Comparison of ENCODE assay signal across 13 cellular contexts in genomic region chr19:58569943-58570670, GRCh38. TPM values are rescaled to one million over a fixed set of nuclear protein-coding genes. Genes with fewer than 3 reads are reported as not detected.
DNase-seq lines count a peak whose midpoint lies in the region; ATAC-seq and TF ChIP-seq lines count a peak whose summit lies in the region.
"Had no signal": no experiment of that assay in that cellular context is flagged by ENCODE, and none has a peak within 500 bp of the region (broad histone marks: within the 10 kb centered on the region; RNA-seq: fewer than 3 reads in every experiment).

No MANE protein-coding gene starts in this region.

- ATAC-seq in right cardiac atrium (no peak), gastroesophageal sphincter (no peak)
- ATAC-seq: SK-N-SH treated with all-trans-retinoic acid at 6 μM for 48 hours had no signal

- TF ChIP-seq CTCF in Peyer's patch (IDR thresholded peaks at IDR 0.05) (no peak), gastroesophageal sphincter (IDR thresholded peaks at IDR 0.05) (no peak)

- H3K4me1 ChIP-seq in Peyer's patch (peaks cover 0 to 12% (median 7%) of the 10 kb centered on the region in 4 donors), right cardiac atrium (ENCODE audit: control insufficient read depth, insufficient read depth, low read length) (peaks cover 3% of the 10 kb centered on the region), gastroesophageal sphincter (peaks cover 0 to 28% (median 12%) of the 10 kb centered on the region in 3 donors)

- WGBS in right cardiac atrium: 90% methylated on average over 8 of the region's 8 CpGs
- WGBS in gastroesophageal sphincter (ENCODE audit: low coverage in 1 of 2), 2 donors: 83% methylated on average over 1 of the region's 8 CpGs; no CpG with 5 or more reads in 1 of the 2 donors

- no peak overlapping the region for H3K4me3 ChIP-seq in Peyer's patch
- H3K4me3 ChIP-seq in right cardiac atrium (ENCODE audit: low read length): no peak overlapping the region
- H3K4me3 ChIP-seq in gastroesophageal sphincter: no peak overlapping the region

- TF ChIP-seq POLR2A in Peyer's patch (IDR thresholded peaks at IDR 0.05) (no peak), gastroesophageal sphincter (IDR thresholded peaks at IDR 0.05) (no peak)

- peak; percentile 55 for DNase-seq in activated CD8-positive, alpha-beta memory T cell treated with anti-CD3 and anti-CD28 coated beads for 24 hours
- no peak for DNase-seq in activated CD8-positive, alpha-beta memory T cell treated with anti-CD3 and anti-CD28 coated beads, Interleukin-2, amount 50 U/mL, for 48 hours
- DNase-seq in Peyer's patch: peak; percentile 11 to 39 (median 33)
- peak; percentile 5 to 54 (median 45) for DNase-seq in right cardiac atrium
- peak; percentile 16 for DNase-seq in stimulated activated CD8-positive, alpha-beta memory T cell treated with anti-CD3 and anti-CD28 coated beads, Interleukin-4, amount 100 ng/mL, for 48 hours
- no peak for DNase-seq in activated effector memory CD4-positive, alpha-beta T cell treated with anti-CD3 and anti-CD28 coated beads, Interleukin-2, amount 50 U/mL, for 16 hours
- DNase-seq in AG20443 (ENCODE audit: low spot score): no peak
- DNase-seq: ACHN; effector memory CD4-positive, alpha-beta T cell; NCI-H2029; NCI-H510A treated with DMSO at 0.1 percent for 48 hours had no signal

- intact Hi-C loops in right cardiac atrium (cut with DNase I): no loop called here

- H3K27ac ChIP-seq in Peyer's patch (no peak overlapping the region), right cardiac atrium (ENCODE audit: low read length) (no peak overlapping the region), gastroesophageal sphincter (no peak overlapping the region)

- H3K9me3 ChIP-seq in Peyer's patch (no peaks in the 10 kb centered on the region), right cardiac atrium (ENCODE audit: control insufficient read depth, low read length) (no peaks in the 10 kb centered on the region), gastroesophageal sphincter (no peaks in the 10 kb centered on the region)

- H3K27me3 ChIP-seq in Peyer's patch (no peaks in the 10 kb centered on the region), right cardiac atrium (ENCODE audit: control insufficient read depth, insufficient read depth) (no peaks in the 10 kb centered on the region), gastroesophageal sphincter (no peaks in the 10 kb centered on the region)

- H3K36me3 ChIP-seq in Peyer's patch (peaks cover 0 to 23% (median 0%) of the 10 kb centered on the region in 3 donors), gastroesophageal sphincter (peaks cover 0 to 45% of the 10 kb centered on the region in 2 donors)

- no peak for TF ChIP-seq EP300 in gastroesophageal sphincter (IDR thresholded peaks at IDR 0.05)

RNA-seq across cellular contexts. Expression of gene MZF1, which starts 3.0 kb away (rescaled TPM):
- total RNA-seq in Peyer's patch (100 to 1,000 TPM in 1 of 4 donors, 10 to 100 TPM in 3; 60.9 to 123 (median 82.3) TPM), right cardiac atrium (10 to 100 TPM; 10.1 to 15.6 (median 12.8) TPM), gastroesophageal sphincter (10 to 100 TPM; 13.4 to 43.7 (median 22.4) TPM)
- polyA plus RNA-seq in right cardiac atrium: 12.0 TPM

RNA-seq across cellular contexts. Expression of gene UBE2M, which starts 11.7 kb away (rescaled TPM):
- total RNA-seq in Peyer's patch (10 to 100 TPM; 10.2 to 37.1 (median 18.5) TPM), right cardiac atrium (100 to 1,000 TPM; 117 to 137 (median 123) TPM), gastroesophageal sphincter (10 to 100 TPM; 28.1 to 43.6 (median 37.8) TPM)
- polyA plus RNA-seq in right cardiac atrium: 92.7 TPM

RNA-seq across cellular contexts. Expression of gene CHMP2A, which starts 15.2 kb away (rescaled TPM):
- total RNA-seq in Peyer's patch (100 to 1,000 TPM in 2 of 4 donors, 10 to 100 TPM in 2; 79.2 to 115 (median 101) TPM), right cardiac atrium (100 to 1,000 TPM; 106 to 116 (median 114) TPM), gastroesophageal sphincter (100 to 1,000 TPM in 3 of 4 donors, 10 to 100 TPM in 1; 100.0 to 155 (median 126) TPM)
- polyA plus RNA-seq in right cardiac atrium: 196 TPM

RNA-seq across cellular contexts. Expression of gene TRIM28, which starts 26.2 kb away (rescaled TPM):
- total RNA-seq in Peyer's patch: 100 to 1,000 TPM; 164 to 281 (median 196) TPM
- 100 to 1,000 TPM; 139 to 161 (median 148) TPM for total RNA-seq in right cardiac atrium
- 98.7 TPM for polyA plus RNA-seq in right cardiac atrium
- 100 to 1,000 TPM; 171 to 274 (median 196) TPM for total RNA-seq in gastroesophageal sphincter

RNA-seq across cellular contexts. Expression of gene ZBTB45, which starts 50.5 kb away (rescaled TPM):
- total RNA-seq in Peyer's patch (10 to 100 TPM in 3 of 4 donors, 1 to 10 TPM in 1; 7.4 to 21.6 (median 14.3) TPM), right cardiac atrium (10 to 100 TPM in 3 of 4 donors, 1 to 10 TPM in 1; 9.9 to 13.1 (median 11.1) TPM), gastroesophageal sphincter (10 to 100 TPM in 3 of 4 donors, 1 to 10 TPM in 1; 9.8 to 14.0 (median 13.4) TPM)
- 7.0 TPM for polyA plus RNA-seq in right cardiac atrium

Comparison
In these comparisons a context has a peak if more than half of its experiments do, and no peak if none do; other contexts are left out.
1. DNase-seq: peak in activated CD8-positive, alpha-beta memory T cell treated with anti-CD3 and anti-CD28 coated beads for 24 hours (single experiment), Peyer's patch (3 of 3), right cardiac atrium (3 of 3) and stimulated activated CD8-positive, alpha-beta memory T cell treated with anti-CD3 and anti-CD28 coated beads, Interleukin-4, amount 100 ng/mL, for 48 hours (single experiment); none in activated CD8-positive, alpha-beta memory T cell treated with anti-CD3 and anti-CD28 coated beads, Interleukin-2, amount 50 U/mL, for 48 hours (single experiment), activated effector memory CD4-positive, alpha-beta T cell treated with anti-CD3 and anti-CD28 coated beads, Interleukin-2, amount 50 U/mL, for 16 hours (single experiment) and AG20443 (single experiment).